8 cellular contexts compared by ENCODE assay signal in the genomic region with DNA sequence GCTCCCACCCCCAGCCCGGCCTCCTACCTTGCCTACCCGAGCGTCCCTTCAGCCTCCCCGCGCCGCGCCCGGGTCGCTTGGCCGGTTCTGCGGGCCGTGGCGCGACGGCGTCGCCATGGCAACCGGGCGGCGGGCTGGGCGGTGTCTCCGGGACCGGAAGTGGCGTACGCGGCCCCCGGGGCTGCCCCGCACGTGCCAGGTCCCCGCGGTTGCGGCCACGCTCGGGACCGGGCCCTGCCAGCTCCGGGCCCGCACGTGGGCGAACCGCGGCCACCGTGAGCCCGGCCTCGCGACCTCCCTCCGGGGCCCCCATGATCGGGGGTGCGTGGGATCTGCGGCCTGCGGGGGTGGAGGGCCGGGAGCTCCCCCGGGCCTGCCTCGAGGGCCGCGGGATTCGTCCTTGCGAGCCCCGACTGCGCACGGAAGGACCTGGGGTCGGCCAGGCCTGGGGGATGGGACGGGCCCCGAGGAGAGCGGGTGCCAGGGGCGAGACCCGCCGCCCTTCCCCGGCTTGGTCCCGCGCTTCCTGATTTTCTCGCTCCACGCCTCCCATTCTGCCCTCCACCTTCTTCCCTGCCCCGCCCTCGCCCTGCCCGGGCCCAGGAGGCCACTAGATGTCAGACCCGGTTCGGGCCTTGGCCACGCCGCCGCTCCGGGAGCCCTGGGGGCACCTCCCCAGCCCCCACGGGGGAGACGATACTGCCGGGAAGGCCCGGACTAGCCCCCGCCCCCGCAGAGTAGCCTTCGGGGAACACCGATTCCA. TPM values are rescaled to one million over a fixed set of nuclear protein-coding genes. Genes with fewer than 3 reads are reported as not detected.
DNase-seq lines count a peak whose midpoint lies in the region; ATAC-seq and TF ChIP-seq lines count a peak whose summit lies in the region.

A gene with protein sequence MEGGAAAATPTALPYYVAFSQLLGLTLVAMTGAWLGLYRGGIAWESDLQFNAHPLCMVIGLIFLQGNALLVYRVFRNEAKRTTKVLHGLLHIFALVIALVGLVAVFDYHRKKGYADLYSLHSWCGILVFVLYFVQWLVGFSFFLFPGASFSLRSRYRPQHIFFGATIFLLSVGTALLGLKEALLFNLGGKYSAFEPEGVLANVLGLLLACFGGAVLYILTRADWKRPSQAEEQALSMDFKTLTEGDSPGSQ (minus strand): TSS at position 89 of the 763 bp plus-strand sequence. CDS start 8,759 bp downstream, outside the sequence.

- peak; percentile 62 for DNase-seq in AG10803 (ENCODE audit: low read depth)
- DNase-seq in NCI-H748 treated with DMSO at 0.1 percent for 48 hours (lab: John Stamatoyannopoulos, UW): peak; percentile 56
- peak; percentile 38 for DNase-seq in activated T-cell treated with anti-CD3 and anti-CD28 coated beads for 4 hours
- DNase-seq in epithelial cell of proximal tubule (ENCODE audit: low read depth): no peak
- peak; percentile 37 to 45 for DNase-seq in stimulated activated CD8-positive, alpha-beta memory T cell treated with anti-CD3 and anti-CD28 coated beads, Interleukin-7, amount 100 ng/mL, for 48 hours (ENCODE audit: extremely low read depth in 1 of 2, low read depth in 1 of 2)

- TF ChIP-seq CTCF in AG10803 (conservative IDR thresholded peaks at IDR 0.05; ENCODE audit: low read length) (peak; percentile 14; the same call in 1 of the 2 replicates), epithelial cell of proximal tubule (conservative IDR thresholded peaks at IDR 0.05; ENCODE audit: low read depth, low read length) (peak; percentile 42)

- H3K9me3 ChIP-seq in muscle layer of duodenum (ENCODE audit: control insufficient read depth in 1 of 2, low read length in 2 of 2): no peaks in the 10 kb centered on the region

- no peaks in the 10 kb centered on the region for H3K36me3 ChIP-seq in muscle layer of duodenum (ENCODE audit: control insufficient read depth in 1 of 2, insufficient read depth in 2 of 2, low read length in 2 of 2)

- no peaks in the 10 kb centered on the region for H3K27me3 ChIP-seq in muscle layer of duodenum (ENCODE audit: low read depth, low read length)

- H3K4me1 ChIP-seq in muscle layer of duodenum (ENCODE audit: control insufficient read depth in 1 of 2, insufficient read depth in 2 of 2, low read length in 2 of 2): peaks cover 11 to 13% of the 10 kb centered on the region in 2 donors

- ATAC-seq in GM18909 (IDR thresholded peaks at IDR 0.05; ENCODE audit: poor library complexity, unreplicated experiment): peak; percentile 58
- ATAC-seq in HG03108 (IDR thresholded peaks at IDR 0.05; ENCODE audit: unreplicated experiment): peak; percentile 37

- peak within 1 kb of the TSS; percentile 60 for H3K4me3 ChIP-seq in AG10803 (ENCODE audit: low read length)
- H3K4me3 ChIP-seq in epithelial cell of proximal tubule (ENCODE audit: low read depth, low read length): peak within 1 kb of the TSS; percentile 79
- peak within 1 kb of the TSS; percentile 39 to 80 for H3K4me3 ChIP-seq in muscle layer of duodenum (ENCODE audit: low read depth in 1 of 2, low read length in 2 of 2)

- peak within 1 kb of the TSS; percentile 74 for H3K27ac ChIP-seq in muscle layer of duodenum (ENCODE audit: low read length)

RNA-seq across cellular contexts. Expression of the gene that starts here (rescaled TPM):
- total RNA-seq in epithelial cell of proximal tubule: 16.0 and 18.0 TPM in 2 replicates
